ENCODE assay signal across 21 cellular contexts in the genomic region with DNA sequence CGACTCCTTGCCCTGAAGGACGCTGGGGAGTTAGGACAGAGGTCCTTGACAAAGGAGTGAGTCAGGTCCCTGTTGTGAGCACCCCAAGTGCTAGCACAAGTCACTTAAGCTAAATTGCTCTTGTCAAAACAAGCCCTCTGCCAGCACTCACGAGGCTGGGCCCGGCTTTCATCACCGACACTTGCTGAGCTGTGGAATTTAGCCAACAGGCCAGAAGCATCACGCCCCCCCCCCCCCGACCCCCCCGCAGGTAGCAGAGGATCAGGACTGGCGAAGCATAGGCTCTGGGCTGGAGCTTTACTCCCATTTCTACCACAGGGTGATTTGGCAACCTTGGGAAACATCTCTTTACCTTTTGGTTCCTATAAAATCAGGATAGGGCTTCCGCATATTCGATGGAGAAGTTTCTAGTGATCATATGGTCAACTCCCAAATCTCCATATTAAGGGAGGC.
A peak's percentile ranks its signal among the peaks of the same experiment; 100 is the strongest.
DNase-seq lines count a peak whose midpoint lies in the region; ATAC-seq and TF ChIP-seq lines count a peak whose summit lies in the region.
"Had no signal": no experiment of that assay in that cellular context is flagged by ENCODE, and none has a peak within 500 bp of the region (broad histone marks: within the 10 kb centered on the region; RNA-seq: fewer than 3 reads in every experiment).

No MANE protein-coding gene starts in this region.

- peaks cover 8% of the 10 kb centered on the region for H3K27me3 Mint-ChIP-seq in MCF 10A (ENCODE audit: insufficient read depth, unreplicated experiment)

- no peaks in the 10 kb centered on the region for H3K4me1 Mint-ChIP-seq in MCF 10A (ENCODE audit: insufficient read depth, unreplicated experiment)
- H3K4me1 Mint-ChIP-seq: WTC11 had no signal

- no peak for TF ChIP-seq CTCF in breast epithelium (IDR thresholded peaks at IDR 0.05)
- TF ChIP-seq CTCF in MCF 10A (IDR thresholded peaks at IDR 0.05; ENCODE audit: unreplicated experiment), result no peak
- TF ChIP-seq CTCF in heart right ventricle (IDR thresholded peaks at IDR 0.05), result no peak
- no peak for TF ChIP-seq CTCF in GM13977 (IDR thresholded peaks at IDR 0.05; ENCODE audit: extremely low read depth, insufficient read depth, missing control alignments)

- H3K9ac ChIP-seq in rectal smooth muscle tissue (ENCODE audit: low read length) (no peak overlapping the region), trophoblast cell (ENCODE audit: low read length) (no peak overlapping the region)

- 19 to 34% methylated on average over 11 of the region's 11 CpGs for WGBS in heart right ventricle, 2 donors
- WGBS in aorta, 2 donors, result 15 to 20% methylated on average over 10 to 11 of the region's 11 CpGs
- no CpG with 5 or more reads among the region's 11 CpGs for WGBS in trophoblast cell (ENCODE audit: extremely low coverage, insufficient coverage, insufficient read length)

- H3K4me1 ChIP-seq in breast epithelium (peaks cover 0 to 3% of the 10 kb centered on the region in 2 donors), heart right ventricle (peaks cover 20 to 95% (median 74%) of the 10 kb centered on the region in 9 donors), rectal smooth muscle tissue (ENCODE audit: control insufficient read depth, insufficient read depth, low read length) (peaks cover 66% of the 10 kb centered on the region), aorta (ENCODE audit: control insufficient read depth in 1 of 2, insufficient read depth in 2 of 2, low read length in 2 of 2) (peaks cover 1 to 9% of the 10 kb centered on the region in 2 donors), trophoblast cell (ENCODE audit: control insufficient read depth in 1 of 2, insufficient read depth in 2 of 2, low read length in 2 of 2) (peaks cover 0 to 8% of the 10 kb centered on the region in 2 experiments)
- H3K4me1 ChIP-seq: Caco-2, foreskin keratinocyte had no signal

- no peak overlapping the region for H3K4me2 ChIP-seq in trophoblast cell (ENCODE audit: low read length)

- no peaks in the 10 kb centered on the region for H3K27me3 ChIP-seq in breast epithelium
- H3K27me3 ChIP-seq in heart right ventricle, result no peaks in the 10 kb centered on the region
- no peaks in the 10 kb centered on the region for H3K27me3 ChIP-seq in rectal smooth muscle tissue (ENCODE audit: control insufficient read depth, insufficient read depth, low read length)
- no peaks in the 10 kb centered on the region for H3K27me3 ChIP-seq in aorta (ENCODE audit: control insufficient read depth in 1 of 2, insufficient read depth in 2 of 2, low read length in 1 of 2)
- no peaks in the 10 kb centered on the region for H3K27me3 ChIP-seq in trophoblast cell (ENCODE audit: insufficient read depth, low read length)
- H3K27me3 ChIP-seq: ovary had no signal

- no peaks in the 10 kb centered on the region for H3K79me1 ChIP-seq in trophoblast cell (ENCODE audit: low read length)

- POLR2A ChIA-PET in MCF 10A (lab: Yijun Ruan, JAX), result interaction anchor here (1.7 kb wide), 1 partner anchor 51 kb away, joined by 5 read pairs; no protein-coding TSS in a partner anchor

- no peak overlapping the region for H3K14ac ChIP-seq in trophoblast cell (ENCODE audit: low read length)

- intact Hi-C loops in breast epithelium (cut with DNase I; ENCODE audit: low total_unique reads) (no loop called here), MCF 10A (cut with micrococcal nuclease) (no loop called here), heart right ventricle (cut with DNase I) (loop anchor here in 3 of 10 donors (2.0 to 5.0 kb wide), 4 partner anchors 21 to 74 kb away; partner anchors contain the start of gene ADCY5 (in 1 of the 3)), aorta (cut with DNase I) (loop anchor here in 1 of 2 donors (10.0 kb wide), 1 partner anchor 71 kb away; the partner anchor contains the start of gene ADCY5)

- H4K12ac ChIP-seq in trophoblast cell (ENCODE audit: low read depth, low read length), result no peak overlapping the region

- no peak overlapping the region for H2AK5ac ChIP-seq in trophoblast cell (ENCODE audit: low read length)

- no peaks in the 10 kb centered on the region for H3K9me3 Mint-ChIP-seq in MCF 10A (ENCODE audit: unreplicated experiment)
- H3K9me3 Mint-ChIP-seq: activated CD4-positive, alpha-beta memory T cell treated with anti-CD3 and anti-CD28 coated beads for 36 hours had no signal

- H3K4me3 ChIP-seq in breast epithelium, result no peak overlapping the region
- no peak overlapping the region for H3K4me3 ChIP-seq in heart right ventricle
- no peak overlapping the region for H3K4me3 ChIP-seq in rectal smooth muscle tissue (ENCODE audit: low read length)
- no peak overlapping the region for H3K4me3 ChIP-seq in aorta (ENCODE audit: low read length in 2 of 2)
- no peak overlapping the region for H3K4me3 ChIP-seq in trophoblast cell (ENCODE audit: low read depth, low read length)
- H3K4me3 ChIP-seq: ovary had no signal

- H4K91ac ChIP-seq in trophoblast cell (ENCODE audit: low read depth, low read length), result no peak overlapping the region

- no peak overlapping the region for H3K18ac ChIP-seq in trophoblast cell (ENCODE audit: low read length)

- BruUV-seq in MCF 10A (replicated peaks; lab: Mats Ljungman, UMichigan), result no TSS peak

- no peak overlapping the region for H4K8ac ChIP-seq in trophoblast cell (ENCODE audit: low read depth, low read length)

- in situ Hi-C loops in GM13977 (cut with MboI; ENCODE audit: low pct_unique_long_range_greater_than_20kb, low sequenced_read_pairs, unreplicated experiment), result no loop called here

- peak; percentile 70 to 91 (median 81) for ATAC-seq in heart right ventricle
- no peak for ATAC-seq in aorta (ENCODE audit: low FRiP score)
- ATAC-seq: foreskin keratinocyte, SK-N-SH treated with all-trans-retinoic acid at 6 μM for 48 hours, WTC11 had no signal

- H3K23ac ChIP-seq in trophoblast cell (ENCODE audit: low read length), result no peak overlapping the region

- H2BK5ac ChIP-seq in trophoblast cell (ENCODE audit: low read depth, low read length, poor library complexity), result no peak overlapping the region

- TF ChIP-seq POLR2A in breast epithelium (IDR thresholded peaks at IDR 0.05), result no peak

- no peak overlapping the region for H2BK120ac ChIP-seq in trophoblast cell (ENCODE audit: insufficient read depth, low read length, poor library complexity)

- H3K27ac Mint-ChIP-seq in MCF 10A (ENCODE audit: low read depth, unreplicated experiment), result no peak overlapping the region
- H3K27ac Mint-ChIP-seq: activated CD4-positive, alpha-beta memory T cell treated with anti-CD3 and anti-CD28 coated beads for 36 hours; WTC11 had no signal

- H3K79me2 ChIP-seq in trophoblast cell (ENCODE audit: control insufficient read depth, insufficient read depth, low read length, poor library complexity), result no peaks in the 10 kb centered on the region

- H3K9me3 ChIP-seq in breast epithelium (no peaks in the 10 kb centered on the region), heart right ventricle (peaks cover 0 to 9% (median 0%) of the 10 kb centered on the region in 11 donors), aorta (ENCODE audit: control insufficient read depth, low read length) (no peaks in the 10 kb centered on the region), trophoblast cell (ENCODE audit: insufficient read depth, low read depth, low read length) (peaks cover 1% of the 10 kb centered on the region)
- H3K9me3 ChIP-seq: Caco-2, ovary had no signal

- H2BK12ac ChIP-seq in trophoblast cell (ENCODE audit: low read length), result no peak overlapping the region

- H3K4me3 Mint-ChIP-seq in MCF 10A (ENCODE audit: unreplicated experiment), result no peak overlapping the region
- H3K4me3 Mint-ChIP-seq: activated CD4-positive, alpha-beta memory T cell treated with anti-CD3 and anti-CD28 coated beads for 36 hours; WTC11 had no signal

- DNase-seq in breast epithelium (ENCODE audit: low spot score in 2 of 2) (peak in 1 of 2 donors; percentile 20), MCF 10A (ENCODE audit: unreplicated experiment) (no peak), heart right ventricle (peak; percentile 62 to 78), aorta (no peak), T-helper 1 cell (no peak), GM13977 (ENCODE audit: low spot score) (no peak), trophoblast cell (no peak)
- DNase-seq: activated CD4-positive, alpha-beta memory T cell treated with anti-CD3 and anti-CD28 coated beads for 36 hours; foreskin keratinocyte; hypothalamus; NCI-H1417 treated with DMSO at 0.1 percent for 48 hours; NCI-H226; NK-92 treated with Interleukin-12 subunit alpha and Interleukin-12 subunit beta, amount 100 ng/mL, for 24 hours; stimulated activated CD4-positive, alpha-beta T cell treated with anti-CD3 and anti-CD28 coated beads, Interleukin-2, amount 100 ng/mL, for 24 hours; stimulated activated naive CD4-positive, alpha-beta T cell treated with Interleukin-2 at 50 U/mL for 16 hours had no signal

- CTCF ChIA-PET in MCF 10A (lab: Yijun Ruan, JAX), result interaction anchor here (0.5 kb wide), 1 partner anchor 19 kb away, joined by 4 read pairs; no protein-coding TSS in a partner anchor

- H3K27ac ChIP-seq in breast epithelium, result peak overlapping the region; percentile 25 to 59
- H3K27ac ChIP-seq in heart right ventricle, result peak overlapping the region; percentile 67 to 95 (median 84)
- H3K27ac ChIP-seq in rectal smooth muscle tissue (ENCODE audit: low read depth, low read length), result peak overlapping the region; percentile 84
- peak overlapping the region; percentile 43 to 84 for H3K27ac ChIP-seq in aorta (ENCODE audit: low read depth in 1 of 2, low read length in 2 of 2)
- no peak overlapping the region for H3K27ac ChIP-seq in trophoblast cell (ENCODE audit: low read depth, low read length)
- H3K27ac ChIP-seq: epithelial cell of prostate, foreskin keratinocyte, ovary had no signal

- no peak overlapping the region for H2AFZ ChIP-seq in trophoblast cell (ENCODE audit: insufficient read depth, low read length, poor library complexity)

- H3K36me3 Mint-ChIP-seq in MCF 10A (ENCODE audit: insufficient read depth, unreplicated experiment), result peaks cover 3% of the 10 kb centered on the region
- H3K36me3 Mint-ChIP-seq: activated CD4-positive, alpha-beta memory T cell treated with anti-CD3 and anti-CD28 coated beads for 36 hours had no signal

- no peak overlapping the region for H3K4ac ChIP-seq in trophoblast cell (ENCODE audit: low read depth, low read length)

- H3K36me3 ChIP-seq in breast epithelium (no peaks in the 10 kb centered on the region), heart right ventricle (peaks cover 0 to 4% (median 0%) of the 10 kb centered on the region in 9 donors), rectal smooth muscle tissue (ENCODE audit: control insufficient read depth, insufficient read depth, low read length) (no peaks in the 10 kb centered on the region), aorta (ENCODE audit: control insufficient read depth in 1 of 2, insufficient read depth in 2 of 2, low read length in 1 of 2) (no peaks in the 10 kb centered on the region), trophoblast cell (ENCODE audit: control insufficient read depth in 1 of 2, insufficient read depth in 2 of 2, low read length in 2 of 2) (no peaks in the 10 kb centered on the region)
- H3K36me3 ChIP-seq: ovary had no signal

Comparison
In these comparisons a context has a peak if more than half of its experiments do, and no peak if none do; other contexts are left out.
1. DNase-seq: peak in heart right ventricle (2 of 2); none in MCF 10A (single experiment), aorta (0 of 2), T-helper 1 cell (0 of 5), GM13977 (single experiment) and trophoblast cell (0 of 2).